Comparison of ENCODE assay signal across 15 cellular contexts in the genomic region with DNA sequence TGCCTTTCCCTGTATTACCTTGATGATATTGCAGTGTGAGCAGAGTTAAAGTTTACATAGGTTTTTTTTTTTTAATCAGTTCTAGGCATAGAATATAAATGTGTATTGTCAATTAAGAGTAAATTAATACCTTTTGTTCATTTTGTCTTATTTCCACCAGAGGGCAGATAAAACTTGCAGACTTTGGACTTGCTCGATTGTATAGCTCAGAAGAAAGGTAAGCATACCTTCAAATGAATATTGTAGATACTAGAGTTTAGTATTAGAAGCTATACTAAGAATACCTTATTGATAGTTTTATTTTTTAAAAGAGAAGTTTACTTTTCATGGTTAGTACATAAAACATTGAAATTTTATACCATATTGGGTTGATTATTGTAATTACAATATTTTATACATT.
DNase-seq lines count a peak whose midpoint lies in the region; ATAC-seq and TF ChIP-seq lines count a peak whose summit lies in the region.
"Had no signal": no experiment of that assay in that cellular context is flagged by ENCODE, and none has a peak within 500 bp of the region (broad histone marks: within the 10 kb centered on the region; RNA-seq: fewer than 3 reads in every experiment).

No MANE protein-coding gene starts in this region.

- H3K9me3 ChIP-seq in lower lobe of right lung = no peaks in the 10 kb centered on the region
- H3K9me3 ChIP-seq: suprapubic skin had no signal

- H3K9me3 Mint-ChIP-seq in mesothelial cell of epicardium = no peaks in the 10 kb centered on the region
- H3K9me3 Mint-ChIP-seq in activated CD4-positive, alpha-beta T cell treated with anti-CD3 and anti-CD28 coated beads for 36 hours (ENCODE audit: low read depth) = no peaks in the 10 kb centered on the region
- H3K9me3 Mint-ChIP-seq: brain had no signal

- H3K27me3 Mint-ChIP-seq in mesothelial cell of epicardium (ENCODE audit: low read depth) = no peaks in the 10 kb centered on the region
- H3K27me3 Mint-ChIP-seq in activated CD4-positive, alpha-beta T cell treated with anti-CD3 and anti-CD28 coated beads for 36 hours = no peaks in the 10 kb centered on the region
- H3K27me3 Mint-ChIP-seq: brain had no signal

- in situ Hi-C loops in brain microvascular endothelial cell (cut with HindIII; ENCODE audit: low pct_ligation_motif_present, low sequenced_read_pairs) = no loop called here

- H3K4me3 Mint-ChIP-seq in mesothelial cell of epicardium = no peak overlapping the region
- no peak overlapping the region for H3K4me3 Mint-ChIP-seq in activated CD4-positive, alpha-beta T cell treated with anti-CD3 and anti-CD28 coated beads for 36 hours
- H3K4me3 Mint-ChIP-seq: brain had no signal

- no peak overlapping the region for H3K27ac ChIP-seq in brain microvascular endothelial cell
- no peak overlapping the region for H3K27ac ChIP-seq in lower lobe of right lung
- H3K27ac ChIP-seq: suprapubic skin had no signal

- H3K4me3 ChIP-seq in brain microvascular endothelial cell (ENCODE audit: low read depth, low read length) = no peak overlapping the region
- H3K4me3 ChIP-seq in lower lobe of right lung = no peak overlapping the region
- H3K4me3 ChIP-seq: K562, suprapubic skin had no signal

- no peak overlapping the region for H3K27ac Mint-ChIP-seq in mesothelial cell of epicardium
- no peak overlapping the region for H3K27ac Mint-ChIP-seq in activated CD4-positive, alpha-beta T cell treated with anti-CD3 and anti-CD28 coated beads for 36 hours
- H3K27ac Mint-ChIP-seq: brain had no signal

- no peaks in the 10 kb centered on the region for H3K4me1 ChIP-seq in lower lobe of right lung
- H3K4me1 ChIP-seq: suprapubic skin had no signal

- H3K4me1 Mint-ChIP-seq in mesothelial cell of epicardium = no peaks in the 10 kb centered on the region
- H3K4me1 Mint-ChIP-seq in activated CD4-positive, alpha-beta T cell treated with anti-CD3 and anti-CD28 coated beads for 36 hours = peaks cover 2% of the 10 kb centered on the region
- H3K4me1 Mint-ChIP-seq: brain had no signal

- H3K36me3 ChIP-seq in brain microvascular endothelial cell (replicated peaks) = no peaks in the 10 kb centered on the region
- peaks cover 20% of the 10 kb centered on the region for H3K36me3 ChIP-seq in lower lobe of right lung

- DNase-seq in DMS 273 (lab: John Stamatoyannopoulos, UW; ENCODE audit: unreplicated experiment) (peak; percentile 10), DMS 273 treated with DMSO at 0.1 percent for 48 hours (lab: John Stamatoyannopoulos, UW) (no peak), Kasumi-1 (lab: John Stamatoyannopoulos, UW) (peak; percentile 52 to 63), brain microvascular endothelial cell (no peak), mesothelial cell of epicardium (ENCODE audit: low spot score in 2 of 2, unreplicated experiment in 2 of 2) (no peak), lower lobe of right lung (no peak), NCI-H146 treated with DMSO at 0.1 percent for 48 hours (lab: John Stamatoyannopoulos, UW; ENCODE audit: unreplicated experiment) (no peak)
- DNase-seq in activated CD4-positive, alpha-beta T cell treated with anti-CD3 and anti-CD28 coated beads for 36 hours = no peak
- DNase-seq: 8988T; activated CD4-positive, alpha-beta T cell treated with anti-CD3 and anti-CD28 coated beads, Interleukin-2, amount 50 U/mL, for 48 hours; mesenchymal stem cell; NCI-H2107 had no signal

- no peaks in the 10 kb centered on the region for H3K27me3 ChIP-seq in brain microvascular endothelial cell (replicated peaks)
- no peaks in the 10 kb centered on the region for H3K27me3 ChIP-seq in lower lobe of right lung (ENCODE audit: low read depth)
- H3K27me3 ChIP-seq: suprapubic skin had no signal

- TF ChIP-seq CTCF in brain microvascular endothelial cell (IDR thresholded peaks at IDR 0.05; ENCODE audit: low read depth, low read length, missing control alignments) (peak; percentile 25), mesothelial cell of epicardium (IDR thresholded peaks at IDR 0.05; ENCODE audit: unreplicated experiment) (peak; percentile 52), lower lobe of right lung (IDR thresholded peaks at IDR 0.05) (no peak)

- H3K36me3 Mint-ChIP-seq in mesothelial cell of epicardium = peaks cover 10% of the 10 kb centered on the region
- H3K36me3 Mint-ChIP-seq in activated CD4-positive, alpha-beta T cell treated with anti-CD3 and anti-CD28 coated beads for 36 hours (ENCODE audit: low read depth) = peaks cover 3% of the 10 kb centered on the region

- intact Hi-C loops in activated CD4-positive, alpha-beta T cell treated with anti-CD3 and anti-CD28 coated beads for 36 hours (cut with DNase I, micrococcal nuclease) = no loop called here
- intact Hi-C loops in lower lobe of right lung (cut with DNase I) = no loop called here

- ATAC-seq in activated CD4-positive, alpha-beta T cell treated with anti-CD3 and anti-CD28 coated beads for 36 hours = no peak
- ATAC-seq in lower lobe of right lung = no peak
- ATAC-seq: K562 had no signal

- CTCF ChIA-PET in activated CD4-positive, alpha-beta T cell treated with anti-CD3 and anti-CD28 coated beads for 36 hours (lab: Charles Lee) = interaction anchor here (1.3 to 1.4 kb wide), 2 partner anchors 32 to 152 kb away, joined by 3 read pairs; no protein-coding TSS in a partner anchor

- POLR2A ChIA-PET in activated CD4-positive, alpha-beta T cell treated with anti-CD3 and anti-CD28 coated beads for 36 hours (lab: Charles Lee) = no interaction called here

Comparison
In these comparisons a context has a peak if more than half of its experiments do, and no peak if none do; other contexts are left out.
1. DNase-seq: peak in DMS 273 (single experiment) and Kasumi-1 (2 of 2); none in DMS 273 treated with DMSO at 0.1 percent for 48 hours (single experiment), brain microvascular endothelial cell (single experiment), mesothelial cell of epicardium (0 of 2), activated CD4-positive, alpha-beta T cell treated with anti-CD3 and anti-CD28 coated beads for 36 hours (single experiment), lower lobe of right lung (single experiment) and NCI-H146 treated with DMSO at 0.1 percent for 48 hours (single experiment).